ENCODE assay signal across 11 cellular contexts in the genomic region with DNA sequence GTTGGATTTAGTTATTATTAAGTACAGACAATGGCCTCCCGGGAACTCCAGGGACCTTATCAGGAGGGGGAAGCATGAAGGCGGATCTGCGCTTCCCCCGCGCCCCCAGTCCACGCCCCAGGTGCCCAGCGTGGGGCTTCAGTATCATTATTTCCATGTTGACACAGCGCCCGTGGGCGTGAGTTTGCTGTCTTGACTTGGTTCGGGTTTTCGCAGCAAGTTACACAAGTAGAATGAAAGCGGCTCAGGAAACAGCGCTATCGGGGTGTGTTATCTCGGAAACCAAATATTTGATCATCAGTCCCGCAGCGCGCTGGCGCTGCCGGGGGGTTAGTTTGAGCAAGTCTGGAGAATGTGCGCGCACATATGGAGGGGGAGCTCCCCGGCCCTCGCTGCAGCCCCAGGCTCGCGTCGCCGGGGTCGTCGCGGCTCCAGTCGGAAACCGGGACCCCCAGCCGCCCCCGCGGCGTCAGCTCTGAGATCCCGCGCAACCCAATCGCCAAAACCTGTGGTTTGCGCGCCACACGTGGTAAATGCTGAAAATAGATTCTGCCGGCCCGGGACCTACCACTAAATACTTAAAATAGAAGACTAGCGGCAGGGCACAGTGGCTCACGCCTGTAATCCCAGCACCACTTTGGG. TPM values are rescaled to one million over a fixed set of nuclear protein-coding genes. Genes with fewer than 3 reads are reported as not detected.
DNase-seq lines count a peak whose midpoint lies in the region; ATAC-seq and TF ChIP-seq lines count a peak whose summit lies in the region.
"Had no signal": no experiment of that assay in that cellular context is flagged by ENCODE, and none has a peak within 500 bp of the region (broad histone marks: within the 10 kb centered on the region; RNA-seq: fewer than 3 reads in every experiment).

No MANE protein-coding gene starts in this region.

- no peaks in the 10 kb centered on the region for H4K20me1 ChIP-seq in osteoblast (ENCODE audit: insufficient read depth, low read length)

- H3K4me1 ChIP-seq in thyroid gland (peaks cover 45% of the 10 kb centered on the region in 2 donors), osteoblast (ENCODE audit: insufficient read depth, low read length) (no peaks in the 10 kb centered on the region)
- H3K4me1 ChIP-seq: BE2C, foreskin keratinocyte had no signal

- no peaks in the 10 kb centered on the region for H3K27me3 ChIP-seq in thyroid gland
- H3K27me3 ChIP-seq in osteoblast (ENCODE audit: insufficient read depth, low read length) = peaks cover 32% of the 10 kb centered on the region

- peaks cover 88% of the 10 kb centered on the region for H3K27me3 Mint-ChIP-seq in activated T-cell treated with anti-CD3 and anti-CD28 coated beads, Interleukin-2, amount 50 U/mL, for 24 hours
- peaks cover 79% of the 10 kb centered on the region for H3K27me3 Mint-ChIP-seq in activated T-helper 2 cell treated with anti-CD3 and anti-CD28 coated beads, Interferon-gamma antibody, Interleukin-2, Interleukin-4, amounts not matched to agents 10 μg/mL and 5 μg/mL and 100 μg/mL, durations not matched to agents 14 hours and 24 hours and 36 hours (ENCODE audit: low read depth)

- TF ChIP-seq CTCF in thyroid gland (IDR thresholded peaks at IDR 0.05) = no peak
- TF ChIP-seq CTCF in osteoblast (IDR thresholded peaks at IDR 0.05; ENCODE audit: extremely low read depth, low read depth, low read length) = no peak

- H3K9me3 ChIP-seq in thyroid gland = no peaks in the 10 kb centered on the region
- no peaks in the 10 kb centered on the region for H3K9me3 ChIP-seq in osteoblast (ENCODE audit: low read depth, low read length)
- H3K9me3 ChIP-seq: BE2C had no signal

- no peaks in the 10 kb centered on the region for H3K36me3 ChIP-seq in thyroid gland
- H3K36me3 ChIP-seq in osteoblast (ENCODE audit: insufficient read depth, low read length) = no peaks in the 10 kb centered on the region
- H3K36me3 ChIP-seq: BE2C had no signal

- H3K27ac Mint-ChIP-seq in activated T-cell treated with anti-CD3 and anti-CD28 coated beads, Interleukin-2, amount 50 U/mL, for 24 hours = no peak overlapping the region
- H3K27ac Mint-ChIP-seq in activated T-helper 2 cell treated with anti-CD3 and anti-CD28 coated beads, Interferon-gamma antibody, Interleukin-2, Interleukin-4, amounts not matched to agents 10 μg/mL and 5 μg/mL and 100 μg/mL, durations not matched to agents 14 hours and 24 hours and 36 hours = no peak overlapping the region

- H3K4me1 Mint-ChIP-seq in activated T-cell treated with anti-CD3 and anti-CD28 coated beads, Interleukin-2, amount 50 U/mL, for 24 hours (ENCODE audit: low read depth) = peaks cover 9% of the 10 kb centered on the region
- peaks cover 9% of the 10 kb centered on the region for H3K4me1 Mint-ChIP-seq in activated T-helper 2 cell treated with anti-CD3 and anti-CD28 coated beads, Interferon-gamma antibody, Interleukin-2, Interleukin-4, amounts not matched to agents 10 μg/mL and 5 μg/mL and 100 μg/mL, durations not matched to agents 14 hours and 24 hours and 36 hours (ENCODE audit: low read depth)

- intact Hi-C loops in activated T-helper 2 cell treated with anti-CD3 and anti-CD28 coated beads, Interferon-gamma antibody, Interleukin-2, Interleukin-4, amounts not matched to agents 10 μg/mL and 5 μg/mL and 100 μg/mL, durations not matched to agents 14 hours and 24 hours and 36 hours (cut with micrococcal nuclease) = loop anchor here (2.0 kb wide), 1 partner anchor 635 kb away; a partner anchor contains a TSS
- intact Hi-C loops in thyroid gland (cut with DNase I) = no loop called here

- DNase-seq in activated T-cell treated with anti-CD3 and anti-CD28 coated beads for 48 hours (ENCODE audit: low read depth) = peak; percentile 18
- DNase-seq in activated T-cell treated with anti-CD3 and anti-CD28 coated beads, Interleukin-2, amount 50 U/mL, for 24 hours = no peak
- DNase-seq in activated T-helper 2 cell treated with anti-CD3 and anti-CD28 coated beads, Interferon-gamma antibody, Interleukin-2, Interleukin-4, amounts not matched to agents 10 μg/mL and 5 μg/mL and 100 μg/mL, durations not matched to agents 14 hours and 24 hours and 36 hours (ENCODE audit: low spot score) = no peak
- peak; percentile 73 for DNase-seq in left kidney (ENCODE audit: low read depth, low spot score)
- DNase-seq in thyroid gland = peak in 1 of 2 donors; percentile 49
- no peak for DNase-seq in osteoblast (ENCODE audit: insufficient read length, low spot score, missing footprints)
- no peak for DNase-seq in DMS153 treated with DMSO at 0.1 percent for 48 hours (lab: John Stamatoyannopoulos, UW; ENCODE audit: unreplicated experiment)
- DNase-seq: BE2C, foreskin keratinocyte, NCI-H1436 had no signal

- H3K4me3 ChIP-seq in thyroid gland (replicated peaks in 1 of 3) (peak overlapping the region; percentile 47 to 58 (median 55)), osteoblast (ENCODE audit: insufficient read depth, low read length) (no peak overlapping the region)

- H3K27ac ChIP-seq in thyroid gland (peak overlapping the region; percentile 89 to 95 (median 91)), osteoblast (ENCODE audit: low read depth, low read length) (no peak overlapping the region)
- H3K27ac ChIP-seq: foreskin keratinocyte had no signal

- H3K79me2 ChIP-seq in osteoblast (ENCODE audit: insufficient read depth, low read length) = no peaks in the 10 kb centered on the region

- no peak for ATAC-seq in HG03097 (IDR thresholded peaks at IDR 0.05; ENCODE audit: low FRiP score, unreplicated experiment)
- ATAC-seq: foreskin keratinocyte had no signal

- no peak overlapping the region for H3K4me3 Mint-ChIP-seq in activated T-cell treated with anti-CD3 and anti-CD28 coated beads, Interleukin-2, amount 50 U/mL, for 24 hours
- peak overlapping the region; percentile 30 for H3K4me3 Mint-ChIP-seq in activated T-helper 2 cell treated with anti-CD3 and anti-CD28 coated beads, Interferon-gamma antibody, Interleukin-2, Interleukin-4, amounts not matched to agents 10 μg/mL and 5 μg/mL and 100 μg/mL, durations not matched to agents 14 hours and 24 hours and 36 hours (ENCODE audit: low read depth)

- WGBS in thyroid gland, 2 donors = 1 to 7% methylated on average over 18 to 21 of the region's 48 CpGs

- no peak overlapping the region for H3K4me2 ChIP-seq in osteoblast (ENCODE audit: insufficient read depth, low read length)

- no peaks in the 10 kb centered on the region for H3K9me3 Mint-ChIP-seq in activated T-cell treated with anti-CD3 and anti-CD28 coated beads, Interleukin-2, amount 50 U/mL, for 24 hours
- H3K9me3 Mint-ChIP-seq in activated T-helper 2 cell treated with anti-CD3 and anti-CD28 coated beads, Interferon-gamma antibody, Interleukin-2, Interleukin-4, amounts not matched to agents 10 μg/mL and 5 μg/mL and 100 μg/mL, durations not matched to agents 14 hours and 24 hours and 36 hours = no peaks in the 10 kb centered on the region

- no peaks in the 10 kb centered on the region for H3K36me3 Mint-ChIP-seq in activated T-cell treated with anti-CD3 and anti-CD28 coated beads, Interleukin-2, amount 50 U/mL, for 24 hours (ENCODE audit: low read depth)
- H3K36me3 Mint-ChIP-seq in activated T-helper 2 cell treated with anti-CD3 and anti-CD28 coated beads, Interferon-gamma antibody, Interleukin-2, Interleukin-4, amounts not matched to agents 10 μg/mL and 5 μg/mL and 100 μg/mL, durations not matched to agents 14 hours and 24 hours and 36 hours (ENCODE audit: low read depth) = no peaks in the 10 kb centered on the region

- no peak overlapping the region for H2AFZ ChIP-seq in osteoblast (ENCODE audit: low read length)

- peak in 1 of 2 donors; percentile 31 for TF ChIP-seq POLR2A in thyroid gland (IDR thresholded peaks at IDR 0.05)

RNA-seq across cellular contexts. Expression of a gene that starts 2.2 kb away (rescaled TPM):
- total RNA-seq in activated T-helper 2 cell treated with anti-CD3 and anti-CD28 coated beads, Interferon-gamma antibody, Interleukin-2, Interleukin-4, amounts not matched to agents 10 μg/mL and 5 μg/mL and 100 μg/mL, durations not matched to agents 14 hours and 24 hours and 36 hours = not detected in 2 replicates
- total RNA-seq in thyroid gland = 100 to 1,000 TPM in 1 of 4 donors, 10 to 100 TPM in 3; 34.0 to 113 (median 80.2) TPM
- total RNA-seq in osteoblast = not detected in 2 replicates
- total RNA-seq: foreskin keratinocyte had no signal

Comparison
In these comparisons a context has a peak if more than half of its experiments do, and no peak if none do; other contexts are left out.
1. DNase-seq: peak in activated T-cell treated with anti-CD3 and anti-CD28 coated beads for 48 hours (single experiment) and left kidney (single experiment); none in activated T-cell treated with anti-CD3 and anti-CD28 coated beads, Interleukin-2, amount 50 U/mL, for 24 hours (single experiment), activated T-helper 2 cell treated with anti-CD3 and anti-CD28 coated beads, Interferon-gamma antibody, Interleukin-2, Interleukin-4, amounts not matched to agents 10 μg/mL and 5 μg/mL and 100 μg/mL, durations not matched to agents 14 hours and 24 hours and 36 hours (single experiment), osteoblast (single experiment) and DMS153 treated with DMSO at 0.1 percent for 48 hours (single experiment).
2. RNA of a gene that starts 2.2 kb away (total RNA-seq): 34.0 to 113 TPM in thyroid gland; not detected in activated T-helper 2 cell treated with anti-CD3 and anti-CD28 coated beads, Interferon-gamma antibody, Interleukin-2, Interleukin-4, amounts not matched to agents 10 μg/mL and 5 μg/mL and 100 μg/mL, durations not matched to agents 14 hours and 24 hours and 36 hours and not detected in osteoblast; every median in the first group is over 10 times any median in the second.